Comparison of ENCODE assay signal across 11 cellular contexts in genomic region chr12:3743803-3744202, GRCh38. TPM values are rescaled to one million over a fixed set of nuclear protein-coding genes. Genes with fewer than 3 reads are reported as not detected.
DNase-seq lines count a peak whose midpoint lies in the region; ATAC-seq and TF ChIP-seq lines count a peak whose summit lies in the region.
"Had no signal": no experiment of that assay in that cellular context is flagged by ENCODE, and none has a peak within 500 bp of the region (broad histone marks: within the 10 kb centered on the region; RNA-seq: fewer than 3 reads in every experiment).

No MANE protein-coding gene starts in this region.

- ATAC-seq in GM18868 (IDR thresholded peaks at IDR 0.05; ENCODE audit: unreplicated experiment) (peak; percentile 58), Right ventricle myocardium superior (ENCODE audit: poor library complexity) (peak; percentile 93), GM18520 (IDR thresholded peaks at IDR 0.05; ENCODE audit: unreplicated experiment) (no peak), GM19455 (IDR thresholded peaks at IDR 0.05; ENCODE audit: unreplicated experiment) (no peak), HG03439 (IDR thresholded peaks at IDR 0.05; ENCODE audit: unreplicated experiment) (no peak)
- ATAC-seq: SK-N-SH treated with all-trans-retinoic acid at 6 μM for 48 hours had no signal

- H3K4me3 ChIP-seq in AG10803 (ENCODE audit: low read length): no peak overlapping the region

- peaks cover 48% of the 10 kb centered on the region for H3K4me1 Mint-ChIP-seq in T-helper 1 cell treated with Interleukin-12 subunit alpha and Interleukin-12 subunit beta and Interleukin-4 antibody, amounts not matched to agents 30 μg/mL and 1 μg/mL, for 36 hours (ENCODE audit: low read depth)

- peak; percentile 62 for DNase-seq in AG10803 (ENCODE audit: low read depth)
- no peak for DNase-seq in Right ventricle myocardium superior
- DNase-seq in NCI-H1105 treated with DMSO at 0.1 percent for 48 hours (lab: John Stamatoyannopoulos, UW): no peak
- DNase-seq: C1 segment of cervical spinal cord, hypothalamus had no signal

- H3K4me3 Mint-ChIP-seq in T-helper 1 cell treated with Interleukin-12 subunit alpha and Interleukin-12 subunit beta and Interleukin-4 antibody, amounts not matched to agents 30 μg/mL and 1 μg/mL, for 36 hours: peak overlapping the region; percentile 41

- H3K9me3 Mint-ChIP-seq in T-helper 1 cell treated with Interleukin-12 subunit alpha and Interleukin-12 subunit beta and Interleukin-4 antibody, amounts not matched to agents 30 μg/mL and 1 μg/mL, for 36 hours: no peaks in the 10 kb centered on the region

- H3K27ac Mint-ChIP-seq in T-helper 1 cell treated with Interleukin-12 subunit alpha and Interleukin-12 subunit beta and Interleukin-4 antibody, amounts not matched to agents 30 μg/mL and 1 μg/mL, for 36 hours: peak overlapping the region; percentile 82

- TF ChIP-seq CTCF in AG10803 (conservative IDR thresholded peaks at IDR 0.05; ENCODE audit: low read length): no peak

- H3K27me3 Mint-ChIP-seq in T-helper 1 cell treated with Interleukin-12 subunit alpha and Interleukin-12 subunit beta and Interleukin-4 antibody, amounts not matched to agents 30 μg/mL and 1 μg/mL, for 36 hours (ENCODE audit: low read depth): no peaks in the 10 kb centered on the region

- intact Hi-C loops in Right ventricle myocardium superior (cut with DNase I): no loop called here

- H3K36me3 Mint-ChIP-seq in T-helper 1 cell treated with Interleukin-12 subunit alpha and Interleukin-12 subunit beta and Interleukin-4 antibody, amounts not matched to agents 30 μg/mL and 1 μg/mL, for 36 hours (ENCODE audit: low read depth): peaks cover 47% of the 10 kb centered on the region

RNA-seq across cellular contexts. Expression of gene CRACR2A, which starts 9.1 kb away (rescaled TPM):
- total RNA-seq in Right ventricle myocardium superior: 5.2 TPM

Comparison
In these comparisons a context has a peak if more than half of its experiments do, and no peak if none do; other contexts are left out.
1. ATAC-seq: peak in GM18868 (single experiment) and Right ventricle myocardium superior (single experiment); none in GM18520 (single experiment), GM19455 (single experiment) and HG03439 (single experiment).